ENCODE assay signal across 8 cellular contexts in genomic region chr1:11979818-11980675, GRCh38. TPM values are rescaled to one million over a fixed set of nuclear protein-coding genes. Genes with fewer than 3 reads are reported as not detected.
A peak's percentile ranks its signal among the peaks of the same experiment; 100 is the strongest.
DNase-seq lines count a peak whose midpoint lies in the region; TF ChIP-seq lines count a peak whose summit lies in the region.

TSS of gene MFN2 (plus strand) at chr1:11980444. CDS start at chr1:11989169, 8,725 bp downstream.

- H3K36me3 ChIP-seq in H7 (replicated peaks; ENCODE audit: control insufficient read depth, insufficient read depth, low read length): peaks cover 18% of the 10 kb centered on the region

- no peaks in the 10 kb centered on the region for H3K27me3 Mint-ChIP-seq in nephron (ENCODE audit: low read depth)
- H3K27me3 Mint-ChIP-seq in stimulated activated naive CD8-positive, alpha-beta T cell treated with anti-CD3 and anti-CD28 coated beads, Interleukin-15, Interleukin-2, amounts not matched to agents 100 ng/mL and 50 ng/mL, for 24 hours: no peaks in the 10 kb centered on the region

- peak within 1 kb of the TSS; percentile 97 for H3K4me3 ChIP-seq in H7 (ENCODE audit: insufficient read depth, low read depth, low read length)
- peak within 1 kb of the TSS; percentile 96 for H3K4me3 ChIP-seq in fibroblast of pulmonary artery (replicated peaks; ENCODE audit: low read depth, low read length)

- H3K36me3 Mint-ChIP-seq in nephron (ENCODE audit: low read depth): peaks cover 27% of the 10 kb centered on the region
- peaks cover 38% of the 10 kb centered on the region for H3K36me3 Mint-ChIP-seq in stimulated activated naive CD8-positive, alpha-beta T cell treated with anti-CD3 and anti-CD28 coated beads, Interleukin-15, Interleukin-2, amounts not matched to agents 100 ng/mL and 50 ng/mL, for 24 hours (ENCODE audit: low read depth)

- DNase-seq in ELF-1 (ENCODE audit: low read depth, low spot score) (peak; percentile 100), H7 (peak; percentile 100), M059J (ENCODE audit: low read depth) (peak; percentile 98), SHP77 (lab: John Stamatoyannopoulos, UW) (peak; percentile 93 to 96), fibroblast of pulmonary artery (ENCODE audit: low read depth) (peak; percentile 98)
- DNase-seq in activated effector memory CD4-positive, alpha-beta T cell treated with Interleukin-2 at 50 U/mL for 16 hours: peak; percentile 88

- H3K27me3 ChIP-seq in H7 (ENCODE audit: control insufficient read depth, insufficient read depth, low read length): no peaks in the 10 kb centered on the region

- no peak for TF ChIP-seq CTCF in fibroblast of pulmonary artery (IDR thresholded peaks at IDR 0.05; ENCODE audit: low read length, missing control alignments)
- no peak for TF ChIP-seq CTCF in nephron (IDR thresholded peaks at IDR 0.05; ENCODE audit: unreplicated experiment in 3 of 3)

- H3K4me3 Mint-ChIP-seq in nephron: peak within 1 kb of the TSS; percentile 97 to 99 (median 99)
- H3K4me3 Mint-ChIP-seq in stimulated activated naive CD8-positive, alpha-beta T cell treated with anti-CD3 and anti-CD28 coated beads, Interleukin-15, Interleukin-2, amounts not matched to agents 100 ng/mL and 50 ng/mL, for 24 hours: peak within 1 kb of the TSS; percentile 99

- H3K4me1 Mint-ChIP-seq in nephron: peaks cover 18% of the 10 kb centered on the region
- H3K4me1 Mint-ChIP-seq in stimulated activated naive CD8-positive, alpha-beta T cell treated with anti-CD3 and anti-CD28 coated beads, Interleukin-15, Interleukin-2, amounts not matched to agents 100 ng/mL and 50 ng/mL, for 24 hours (ENCODE audit: low read depth): peaks cover 39% of the 10 kb centered on the region

- H3K27ac Mint-ChIP-seq in nephron: peak within 1 kb of the TSS; percentile 81 to 96 (median 90)
- peak within 1 kb of the TSS; percentile 96 for H3K27ac Mint-ChIP-seq in stimulated activated naive CD8-positive, alpha-beta T cell treated with anti-CD3 and anti-CD28 coated beads, Interleukin-15, Interleukin-2, amounts not matched to agents 100 ng/mL and 50 ng/mL, for 24 hours

- no peaks in the 10 kb centered on the region for H3K9me3 Mint-ChIP-seq in nephron
- no peaks in the 10 kb centered on the region for H3K9me3 Mint-ChIP-seq in stimulated activated naive CD8-positive, alpha-beta T cell treated with anti-CD3 and anti-CD28 coated beads, Interleukin-15, Interleukin-2, amounts not matched to agents 100 ng/mL and 50 ng/mL, for 24 hours

RNA-seq across cellular contexts. Expression of gene MFN2, which starts in this region (rescaled TPM):
- 84.1 and 85.8 TPM in 2 replicates for total RNA-seq in H7 (2014; rRNA removed; shearing (Covaris generic))
- total RNA-seq in M059J (2014; rRNA removed; shearing (Covaris generic)): 47.1 and 81.5 TPM in 2 replicates

Comparison
In these comparisons a context has a peak if more than half of its experiments do, and no peak if none do; other contexts are left out.
1. Peak in every context shown above with its lines: DNase-seq and H3K4me3 ChIP-seq.